Comparison of ENCODE assay signal across 8 cellular contexts in genomic region chr11:65500262-65501004, GRCh38. TPM values are rescaled to one million over a fixed set of nuclear protein-coding genes. Genes with fewer than 3 reads are reported as not detected.
DNase-seq lines count a peak whose midpoint lies in the region; ATAC-seq and TF ChIP-seq lines count a peak whose summit lies in the region.

No MANE protein-coding gene starts in this region.

- TF ChIP-seq CTCF in colonic mucosa (IDR thresholded peaks at IDR 0.05) (no peak), mesothelial cell of epicardium (IDR thresholded peaks at IDR 0.05; ENCODE audit: unreplicated experiment) (no peak)

- no peaks in the 10 kb centered on the region for H3K9me3 Mint-ChIP-seq in mesothelial cell of epicardium

- H3K27me3 ChIP-seq in colonic mucosa: no peaks in the 10 kb centered on the region

- H3K9me3 ChIP-seq in colonic mucosa: no peaks in the 10 kb centered on the region

- H3K36me3 ChIP-seq in colonic mucosa: peaks cover 8% of the 10 kb centered on the region

- H3K27ac ChIP-seq in colonic mucosa: peak overlapping the region; percentile 99

- ATAC-seq in Right ventricle myocardium inferior (no peak), left cardiac atrium (no peak), GM19467 (IDR thresholded peaks at IDR 0.05; ENCODE audit: unreplicated experiment) (no peak), HG03469 (IDR thresholded peaks at IDR 0.05; ENCODE audit: unreplicated experiment) (no peak)

- intact Hi-C loops in Right ventricle myocardium inferior (cut with DNase I) (no loop called here), left cardiac atrium (cut with DNase I) (no loop called here), colonic mucosa (cut with DNase I) (no loop called here)

- peak; percentile 78 for DNase-seq in Right ventricle myocardium inferior (ENCODE audit: missing footprints)
- no peak for DNase-seq in left cardiac atrium
- peak; percentile 50 for DNase-seq in colonic mucosa
- peak; percentile 76 for DNase-seq in mesenteric fat pad (ENCODE audit: low spot score)
- no peak for DNase-seq in mesothelial cell of epicardium (ENCODE audit: low spot score in 2 of 2, unreplicated experiment in 2 of 2)

- peak overlapping the region; percentile 99 to 100 for H3K9ac ChIP-seq in colonic mucosa (ENCODE audit: low read depth in 2 of 2, low read length in 2 of 2)

- no peak overlapping the region for H3K27ac Mint-ChIP-seq in mesothelial cell of epicardium

- H3K4me3 ChIP-seq in colonic mucosa: peak overlapping the region; percentile 66

- H3K27me3 Mint-ChIP-seq in mesothelial cell of epicardium (ENCODE audit: low read depth): no peaks in the 10 kb centered on the region

- H3K4me1 Mint-ChIP-seq in mesothelial cell of epicardium: peaks cover 30% of the 10 kb centered on the region

- H3K36me3 Mint-ChIP-seq in mesothelial cell of epicardium: peaks cover 26% of the 10 kb centered on the region

- no peak overlapping the region for H3K4me3 Mint-ChIP-seq in mesothelial cell of epicardium

- peaks cover 2% of the 10 kb centered on the region for H3K4me1 ChIP-seq in colonic mucosa

TF ChIP-seq in PFSK-1, 5 proteins besides CTCF, POLR2A, EP300 and RAD21:
- peak; percentile 98 for TF ChIP-seq POLR2AphosphoS5 (IDR thresholded peaks at IDR 0.05; ENCODE audit: low read depth, low read length)
- peak in 1 of 2 experiments; percentile 12; a peak in 1 of 4 replicates for TF ChIP-seq REST (IDR thresholded peaks at IDR 0.05; ENCODE audit: insufficient read depth in 1 of 2, low read depth in 2 of 2, low read length in 2 of 2)
- no peak for TF ChIP-seq SIN3A (IDR thresholded peaks at IDR 0.05; ENCODE audit: borderline replicate concordance, insufficient read depth, low read length)

RNA-seq across cellular contexts. Expression of gene MALAT1, which starts 1.6 kb away (rescaled TPM):
- total RNA-seq in Right ventricle myocardium inferior (5,781 TPM), left cardiac atrium (1,000 to 10,000 TPM; 4,098 to 7,342 TPM), colonic mucosa (1,000 to 10,000 TPM; 4,716 to 6,071 TPM), mesenteric fat pad (11,495 TPM), mesothelial cell of epicardium (15,343 to 16,172 TPM (median 16,018 TPM) in 3 replicates)
- 336 TPM for polyA plus RNA-seq in PFSK-1 (2012; ENCODE audit: insufficient read length, low read depth)

RNA-seq across cellular contexts. Expression of gene SCYL1, which starts 24.4 kb away (rescaled TPM):
- total RNA-seq in Right ventricle myocardium inferior (55.6 TPM), left cardiac atrium (10 to 100 TPM; 51.5 to 67.3 TPM), colonic mucosa (10 to 100 TPM; 59.2 to 84.1 TPM), mesenteric fat pad (87.0 TPM), mesothelial cell of epicardium (83.4 to 91.1 TPM (median 89.5 TPM) in 3 replicates)
- polyA plus RNA-seq in PFSK-1 (2012; ENCODE audit: insufficient read length, low read depth): 192 TPM

RNA-seq across cellular contexts. Expression of gene LTBP3, which starts 57.7 kb away (rescaled TPM):
- total RNA-seq in Right ventricle myocardium inferior: 72.3 TPM
- total RNA-seq in left cardiac atrium: 10 to 100 TPM; 85.6 to 96.2 TPM
- 121 TPM for polyA plus RNA-seq in PFSK-1 (2012; ENCODE audit: insufficient read length, low read depth)
- total RNA-seq in colonic mucosa: 10 to 100 TPM; 27.3 to 31.1 TPM
- 91.9 TPM for total RNA-seq in mesenteric fat pad
- total RNA-seq in mesothelial cell of epicardium: 314 to 333 TPM (median 318 TPM) in 3 replicates

Comparison
In these comparisons a context has a peak if more than half of its experiments do, and no peak if none do; other contexts are left out.
1. DNase-seq: peak in Right ventricle myocardium inferior (single experiment), colonic mucosa (single experiment) and mesenteric fat pad (single experiment); none in left cardiac atrium (single experiment) and mesothelial cell of epicardium (0 of 2).